ENCODE assay signal across 7 cellular contexts in genomic region chrX:113269203-113269602, GRCh38.
"Had no signal": no experiment of that assay in that cellular context is flagged by ENCODE, and none has a peak within 500 bp of the region (broad histone marks: within the 10 kb centered on the region; RNA-seq: fewer than 3 reads in every experiment).

No MANE protein-coding gene starts in this region.

- H3K4me2 ChIP-seq: KMS-11 had no signal

- ATAC-seq: K562 had no signal

- FAIRE-seq: HTR-8/SVneo, K562 had no signal

- H3K27ac ChIP-seq: HL-60, KMS-11 had no signal

- H3K27ac Mint-ChIP-seq: IgD-negative memory B cell had no signal

- DNase-seq: KBM-7, KG1 had no signal

- H3K9me3 Mint-ChIP-seq: IgD-negative memory B cell had no signal

- H3K4me3 Mint-ChIP-seq: IgD-negative memory B cell had no signal

- H3K27me3 Mint-ChIP-seq: IgD-negative memory B cell had no signal

- H3K9ac ChIP-seq: KMS-11 had no signal

- H3K4me3 ChIP-seq: K562 had no signal

- H3K4me1 Mint-ChIP-seq: IgD-negative memory B cell had no signal
